ENCODE assay signal across 27 cellular contexts in the genomic region with DNA sequence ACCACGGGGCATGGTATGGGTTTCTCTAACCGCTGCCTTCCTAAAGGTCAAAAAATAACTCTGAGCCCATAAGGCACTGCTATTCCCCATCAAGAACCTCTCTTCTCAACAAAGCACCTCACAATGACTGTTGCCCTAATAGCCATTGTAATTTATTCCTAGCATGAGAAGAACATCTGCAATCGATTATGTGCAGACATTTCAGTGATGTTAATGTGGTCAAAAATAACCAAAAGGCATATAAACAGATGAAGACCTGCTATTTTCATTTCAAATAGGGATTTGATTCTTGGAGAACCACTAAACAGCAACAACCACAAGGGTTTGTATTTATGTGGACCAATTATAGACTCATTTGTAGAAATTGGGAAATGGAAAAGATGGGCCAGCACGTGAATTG.
DNase-seq lines count a peak whose midpoint lies in the region; ATAC-seq and TF ChIP-seq lines count a peak whose summit lies in the region.
"Had no signal": no experiment of that assay in that cellular context is flagged by ENCODE, and none has a peak within 500 bp of the region (broad histone marks: within the 10 kb centered on the region; RNA-seq: fewer than 3 reads in every experiment).

No MANE protein-coding gene starts in this region.

- H3K36me3 Mint-ChIP-seq in endothelial cell (ENCODE audit: low read depth, unreplicated experiment): no peaks in the 10 kb centered on the region
- H3K36me3 Mint-ChIP-seq: CD14-positive monocyte, IgD-negative memory B cell, T-cell had no signal

- H3K79me2 ChIP-seq in Karpas-422 (ENCODE audit: low read length): no peaks in the 10 kb centered on the region

- in situ Hi-C loops in astrocyte of the spinal cord (cut with HindIII; ENCODE audit: low sequenced_read_pairs): no loop called here

- POLR2A ChIA-PET in A673 (lab: Charles Lee; ENCODE audit: low non-redundant PET): no interaction called here

- DNase-seq in AG08396 (ENCODE audit: low spot score) (peak; percentile 17), HFF-Myc (ENCODE audit: extremely low read depth, low read depth) (peak; percentile 60), astrocyte of the spinal cord (ENCODE audit: low read depth, low spot score) (peak; percentile 66), fibroblast of villous mesenchyme (ENCODE audit: low read depth) (peak; percentile 16), Karpas-422 (no peak), A673 (ENCODE audit: low spot score) (no peak), endothelial cell (ENCODE audit: low spot score) (no peak)
- DNase-seq: activated CD4-positive, alpha-beta T cell treated with anti-CD3 and anti-CD28 coated beads, Interleukin-2, amount 50 U/mL, for 48 hours; activated naive CD4-positive, alpha-beta T cell treated with anti-CD3 and anti-CD28 coated beads, Interleukin-2, amount 50 U/mL, for 16 hours; amygdala; DMS79 treated with DMSO at 0.1 percent for 48 hours; endodermal cell; left cardiac atrium; NCI-H1105 treated with DMSO at 0.1 percent for 48 hours; NCI-H1930; NCI-H526; nephron progenitor cell; pancreas; retina; SHP77 treated with DMSO at 0.1 percent for 48 hours; stimulated activated CD4-positive, alpha-beta T cell treated with anti-CD3 and anti-CD28 coated beads, Interleukin-2, amount 100 ng/mL, for 24 hours; T-cell had no signal

- H3K36me3 ChIP-seq in Karpas-422 (ENCODE audit: insufficient read depth, low read length) (no peaks in the 10 kb centered on the region), A673 (ENCODE audit: insufficient read depth, low read length, poor library complexity, severe bottlenecking) (no peaks in the 10 kb centered on the region)
- H3K36me3 ChIP-seq: pancreas had no signal

- H3K9me2 ChIP-seq in Karpas-422 (replicated peaks; ENCODE audit: insufficient read depth, low read length): no peaks in the 10 kb centered on the region

- H3K4me2 ChIP-seq in Karpas-422 (ENCODE audit: low read depth, low read length, poor library complexity, severe bottlenecking): no peak overlapping the region

- H3K4me3 Mint-ChIP-seq in endothelial cell (ENCODE audit: unreplicated experiment): no peak overlapping the region
- H3K4me3 Mint-ChIP-seq: activated T-helper 1 cell treated with anti-CD3 and anti-CD28 coated beads, Interleukin-12 subunit alpha, Interleukin-12 subunit beta, Interleukin-2, Interleukin-4 antibody, amounts not matched to agents 30 ng/mL and 10 ng/mL and 1 ng/mL, durations not matched to agents 14 hours and 24 hours and 36 hours; CD14-positive monocyte; dendritic cell treated with granulocyte-macrophage colony-stimulating factor and Interleukin-4, amounts not matched to agents 40 ng/mL and 50 ng/mL, for 4 days; endodermal cell; IgD-negative memory B cell; nephron progenitor cell; T-cell had no signal

- BruUV-seq in A673 (replicated peaks; lab: Mats Ljungman, UMichigan): no TSS peak

- H3K27ac Mint-ChIP-seq in endothelial cell (ENCODE audit: unreplicated experiment): no peak overlapping the region
- H3K27ac Mint-ChIP-seq: activated T-helper 1 cell treated with anti-CD3 and anti-CD28 coated beads, Interleukin-12 subunit alpha, Interleukin-12 subunit beta, Interleukin-2, Interleukin-4 antibody, amounts not matched to agents 30 ng/mL and 10 ng/mL and 1 ng/mL, durations not matched to agents 14 hours and 24 hours and 36 hours; CD14-positive monocyte; dendritic cell treated with granulocyte-macrophage colony-stimulating factor and Interleukin-4, amounts not matched to agents 40 ng/mL and 50 ng/mL, for 4 days; endodermal cell; IgD-negative memory B cell; T-cell had no signal

- H3K9me3 Mint-ChIP-seq in endothelial cell (ENCODE audit: unreplicated experiment): no peaks in the 10 kb centered on the region
- H3K9me3 Mint-ChIP-seq: activated T-helper 1 cell treated with anti-CD3 and anti-CD28 coated beads, Interleukin-12 subunit alpha, Interleukin-12 subunit beta, Interleukin-2, Interleukin-4 antibody, amounts not matched to agents 30 ng/mL and 10 ng/mL and 1 ng/mL, durations not matched to agents 14 hours and 24 hours and 36 hours; endodermal cell; IgD-negative memory B cell; T-cell had no signal

- H3K9ac ChIP-seq in Karpas-422 (ENCODE audit: low read length): no peak overlapping the region

- TF ChIP-seq CTCF in HFF-Myc (IDR thresholded peaks at IDR 0.05; ENCODE audit: low read depth, low read length, missing control alignments) (no peak), astrocyte of the spinal cord (IDR thresholded peaks at IDR 0.05; ENCODE audit: low read depth, low read length) (no peak), fibroblast of villous mesenchyme (IDR thresholded peaks at IDR 0.05; ENCODE audit: insufficient read depth, low read depth, low read length) (no peak), A673 (conservative IDR thresholded peaks at IDR 0.05; ENCODE audit: low read depth, low read length) (no peak), endothelial cell (IDR thresholded peaks at IDR 0.05; ENCODE audit: unreplicated experiment) (no peak)

- no peak for ATAC-seq in HG02970 (IDR thresholded peaks at IDR 0.05; ENCODE audit: low FRiP score, unreplicated experiment)
- ATAC-seq: left cardiac atrium, pancreas, T-cell had no signal

- H3K27me3 ChIP-seq in Karpas-422 (ENCODE audit: low read length) (no peaks in the 10 kb centered on the region), A673 (replicated peaks; ENCODE audit: insufficient read depth, low read depth, low read length, poor library complexity) (no peaks in the 10 kb centered on the region)
- H3K27me3 ChIP-seq: pancreas had no signal

- H3K4me1 Mint-ChIP-seq in endothelial cell (ENCODE audit: unreplicated experiment): no peaks in the 10 kb centered on the region
- H3K4me1 Mint-ChIP-seq: CD14-positive monocyte, IgD-negative memory B cell, T-cell had no signal

- CTCF ChIA-PET in A673 (lab: Charles Lee): no interaction called here

- H3K4me1 ChIP-seq in Karpas-422 (ENCODE audit: low read length): no peaks in the 10 kb centered on the region
- no peaks in the 10 kb centered on the region for H3K4me1 ChIP-seq in A673 (ENCODE audit: insufficient read depth, low read length, poor library complexity, severe bottlenecking)
- H3K4me1 ChIP-seq: pancreas had no signal

- H3K4me3 ChIP-seq in HFF-Myc (replicated peaks; ENCODE audit: low read depth, low read length): no peak overlapping the region
- H3K4me3 ChIP-seq in astrocyte of the spinal cord (ENCODE audit: low read depth, low read length): no peak overlapping the region
- no peak overlapping the region for H3K4me3 ChIP-seq in fibroblast of villous mesenchyme (ENCODE audit: low read depth, low read length)
- no peak overlapping the region for H3K4me3 ChIP-seq in Karpas-422 (ENCODE audit: low read length)
- H3K4me3 ChIP-seq in A673 (ENCODE audit: low read depth, low read length, poor library complexity, severe bottlenecking): no peak overlapping the region
- H3K4me3 ChIP-seq: pancreas had no signal

- H4K20me1 ChIP-seq in Karpas-422 (ENCODE audit: insufficient read depth, low read depth, low read length): no peaks in the 10 kb centered on the region

- H2AFZ ChIP-seq in Karpas-422 (ENCODE audit: low read length): no peak overlapping the region

- no peak overlapping the region for H3K27ac ChIP-seq in Karpas-422 (ENCODE audit: low read length)
- no peak overlapping the region for H3K27ac ChIP-seq in A673 (ENCODE audit: low read depth, low read length, poor library complexity, severe bottlenecking)
- H3K27ac ChIP-seq: pancreas had no signal

- intact Hi-C loops in A673 (cut with micrococcal nuclease; ENCODE audit: unreplicated experiment): no loop called here

- H3K9me3 ChIP-seq in Karpas-422 (ENCODE audit: low read length) (peaks cover 10% of the 10 kb centered on the region; the same call in 1 of the 2 replicates), A673 (ENCODE audit: low read depth, low read length, poor library complexity, severe bottlenecking) (no peaks in the 10 kb centered on the region)
- H3K9me3 ChIP-seq: pancreas had no signal

- no peaks in the 10 kb centered on the region for H3K27me3 Mint-ChIP-seq in endothelial cell (ENCODE audit: unreplicated experiment)
- H3K27me3 Mint-ChIP-seq: dendritic cell treated with granulocyte-macrophage colony-stimulating factor and Interleukin-4, amounts not matched to agents 40 ng/mL and 50 ng/mL, for 4 days; IgD-negative memory B cell had no signal

Comparison
In these comparisons a context has a peak if more than half of its experiments do, and no peak if none do; other contexts are left out.
1. DNase-seq: peak in AG08396 (single experiment), HFF-Myc (single experiment), astrocyte of the spinal cord (single experiment) and fibroblast of villous mesenchyme (single experiment); none in Karpas-422 (single experiment), A673 (single experiment) and endothelial cell (single experiment).